Comparison of ENCODE assay signal across 8 cellular contexts in genomic region chr20:19815553-19815991, GRCh38. TPM values are rescaled to one million over a fixed set of nuclear protein-coding genes. Genes with fewer than 3 reads are reported as not detected.
DNase-seq lines count a peak whose midpoint lies in the region; ATAC-seq and TF ChIP-seq lines count a peak whose summit lies in the region.

No MANE protein-coding gene starts in this region.

- H3K27ac ChIP-seq in SJCRH30 = peak overlapping the region; percentile 59

- DNase-seq in SJCRH30 = peak; percentile 85 to 88
- peak; percentile 98 for DNase-seq in fibroblast of villous mesenchyme (ENCODE audit: low read depth)
- DNase-seq in skeletal muscle cell (ENCODE audit: low read depth) = peak; percentile 96
- no peak for DNase-seq in HUDEP-2 (lab: John Stamatoyannopoulos, UW; ENCODE audit: unreplicated experiment in 76 of 76)
- DNase-seq in ureter (ENCODE audit: low spot score) = no peak
- no peak for DNase-seq in NCI-H2196 treated with DMSO at 0.1 percent for 48 hours (lab: John Stamatoyannopoulos, UW; ENCODE audit: unreplicated experiment)

- H3K9me3 ChIP-seq in SJCRH30 (replicated peaks) = no peaks in the 10 kb centered on the region

- H3K36me3 ChIP-seq in SJCRH30 = no peaks in the 10 kb centered on the region

- H3K4me3 ChIP-seq in SJCRH30 (no peak overlapping the region), fibroblast of villous mesenchyme (ENCODE audit: low read depth, low read length) (no peak overlapping the region), skeletal muscle cell (ENCODE audit: low read depth, low read length) (no peak overlapping the region)

- TF ChIP-seq CTCF in fibroblast of villous mesenchyme (IDR thresholded peaks at IDR 0.05; ENCODE audit: insufficient read depth, low read depth, low read length) = no peak

- peaks cover 14% of the 10 kb centered on the region for H3K4me1 ChIP-seq in SJCRH30

- H3K27me3 ChIP-seq in SJCRH30 = no peaks in the 10 kb centered on the region

- ATAC-seq in GM21360 (IDR thresholded peaks at IDR 0.05; ENCODE audit: unreplicated experiment) (peak; percentile 54), GM19328 (IDR thresholded peaks at IDR 0.05; ENCODE audit: unreplicated experiment) (no peak)

RNA-seq across cellular contexts. Expression of gene RIN2, which starts 57.5 kb away (rescaled TPM):
- 20.3 and 22.6 TPM in 2 replicates for total RNA-seq in SJCRH30 (2014; rRNA removed; shearing (Covaris generic))
- total RNA-seq in fibroblast of villous mesenchyme = 57.7 and 102 TPM in 2 replicates
- total RNA-seq in ureter = 70.4 TPM

Comparison
In these comparisons a context has a peak if more than half of its experiments do, and no peak if none do; other contexts are left out.
1. DNase-seq: peak in SJCRH30 (2 of 2), fibroblast of villous mesenchyme (single experiment) and skeletal muscle cell (single experiment); none in HUDEP-2 (0 of 76), ureter (single experiment) and NCI-H2196 treated with DMSO at 0.1 percent for 48 hours (single experiment).